Comparison of ENCODE assay signal across 1 cellular context in the genomic region with DNA sequence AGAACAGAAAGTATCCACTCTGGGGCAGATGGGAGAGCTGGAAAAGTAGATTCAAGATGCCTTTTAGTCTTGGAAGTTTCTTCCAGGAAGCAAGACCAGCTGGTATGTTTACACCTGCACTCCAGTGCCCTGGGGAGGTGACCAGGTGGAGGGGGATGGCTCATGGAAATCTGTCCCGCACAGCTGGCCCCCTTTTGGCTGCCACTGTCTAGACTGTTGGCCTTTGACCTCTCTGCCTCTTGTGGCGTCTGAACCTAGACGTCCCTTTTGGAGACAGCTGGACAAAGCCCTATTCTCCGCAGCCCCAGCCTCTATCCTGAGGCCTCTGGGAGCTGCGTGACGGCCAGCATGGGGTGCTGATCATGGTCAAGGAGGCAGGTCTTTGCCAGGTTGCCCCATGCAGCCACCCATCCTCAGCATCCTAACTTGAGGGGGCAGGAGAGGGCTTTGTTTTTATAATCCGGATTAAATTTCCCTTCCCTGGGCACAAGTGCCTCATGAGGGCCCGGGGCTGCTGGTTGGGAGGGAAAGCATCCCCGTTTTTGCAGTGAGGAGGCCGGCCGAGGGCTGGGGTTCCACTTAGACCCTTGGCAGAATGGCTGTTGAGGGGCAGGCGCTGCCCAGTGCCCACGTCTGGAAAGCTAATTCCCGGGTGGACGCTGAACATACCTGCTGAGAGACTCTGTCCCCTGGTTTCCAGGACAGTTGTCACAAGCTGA.
TF ChIP-seq lines count a peak whose summit lies in the region.

No MANE protein-coding gene starts in this region.

TF ChIP-seq in H1, 55 proteins besides CTCF, POLR2A, EP300 and RAD21:
- TF ChIP-seq TBP (IDR thresholded peaks at IDR 0.05; ENCODE audit: low read depth, low read length) (no peak), SIN3A (conservative IDR thresholded peaks at IDR 0.05 in 1 of 2, IDR thresholded peaks at IDR 0.05 in 1 of 2; ENCODE audit: low read depth in 1 of 2, low read length in 2 of 2) (no peak), SP4 (IDR thresholded peaks at IDR 0.05; ENCODE audit: low read length) (no peak), KDM1A (IDR thresholded peaks at IDR 0.05; ENCODE audit: borderline replicate concordance, low read length) (no peak), BRCA1 (IDR thresholded peaks at IDR 0.05; ENCODE audit: low read depth, low read length) (no peak), BCL11A (IDR thresholded peaks at IDR 0.05; ENCODE audit: low read depth in 2 of 2, low read length in 2 of 2) (no peak), RXRA (IDR thresholded peaks at IDR 0.05; ENCODE audit: insufficient read depth, low read depth, low read length) (no peak), RNF2 (IDR thresholded peaks at IDR 0.05; ENCODE audit: borderline replicate concordance, low read depth, low read length, missing control alignments, poor library complexity, severe bottlenecking) (no peak), HDAC6 (IDR thresholded peaks at IDR 0.05; ENCODE audit: low read depth, low read length) (no peak), HDAC2 (IDR thresholded peaks at IDR 0.05; ENCODE audit: borderline replicate concordance in 1 of 2, low read depth in 2 of 2, low read length in 2 of 2) (no peak)
- TF ChIP-seq, protein P1, sequence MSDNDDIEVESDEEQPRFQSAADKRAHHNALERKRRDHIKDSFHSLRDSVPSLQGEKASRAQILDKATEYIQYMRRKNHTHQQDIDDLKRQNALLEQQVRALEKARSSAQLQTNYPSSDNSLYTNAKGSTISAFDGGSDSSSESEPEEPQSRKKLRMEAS (IDR thresholded peaks at IDR 0.05) = no peak
